ENCODE assay signal across 8 cellular contexts in the genomic region with DNA sequence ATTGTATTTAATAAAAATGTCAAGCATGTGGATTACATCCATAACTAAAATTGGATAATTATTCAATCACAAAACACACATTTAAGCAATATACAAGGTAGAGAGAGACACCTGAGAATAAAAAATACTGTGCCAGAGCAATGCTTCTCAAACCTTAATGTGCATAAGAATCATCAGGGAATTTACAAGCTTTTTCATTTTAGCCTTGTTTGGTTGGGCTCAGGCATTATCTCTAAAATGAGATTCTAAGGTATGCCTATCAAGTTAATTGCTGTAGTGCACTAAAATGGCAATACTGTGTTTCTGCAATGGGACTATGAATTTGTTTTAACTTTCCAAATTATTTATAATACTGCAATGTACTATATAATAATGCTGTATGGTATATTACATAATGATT. TPM values are rescaled to one million over a fixed set of nuclear protein-coding genes. Genes with fewer than 3 reads are reported as not detected.
DNase-seq lines count a peak whose midpoint lies in the region; TF ChIP-seq lines count a peak whose summit lies in the region.

No MANE protein-coding gene starts in this region.

- H3K4me3 Mint-ChIP-seq in Calu3 (ENCODE audit: low read depth, unreplicated experiment), result peak overlapping the region; percentile 84

- H3F3A ChIP-seq in PC-9 (ENCODE audit: insufficient read depth, low read depth), result peaks cover 4% of the 10 kb centered on the region; the same call in 1 of the 2 replicates

- peaks cover 21% of the 10 kb centered on the region for H3K4me1 ChIP-seq in PC-9 (replicated peaks; ENCODE audit: insufficient read depth)
- peaks cover 11% of the 10 kb centered on the region for H3K4me1 ChIP-seq in ovary (ENCODE audit: insufficient read depth)

- CTCF ChIA-PET in Calu3 (lab: Charles Lee) (interaction anchor here (1.2 to 2.1 kb wide), 2 partner anchors 10 to 31 kb away, joined by 3 to 7 read pairs; partner anchors contain the start of gene BOLA3), PC-9 (lab: Charles Lee) (interaction anchor here (0.6 kb wide), 1 partner anchor 90 kb away, joined by 3 read pairs; no protein-coding TSS in a partner anchor)

- H3K27ac Mint-ChIP-seq in Calu3 (ENCODE audit: unreplicated experiment), result no peak overlapping the region

- peaks cover 58% of the 10 kb centered on the region for H3K79me2 ChIP-seq in PC-9 (ENCODE audit: low read depth)

- no peak for TF ChIP-seq EP300 in ovary (IDR thresholded peaks at IDR 0.05)

- DNase-seq in Calu3 (no peak), PC-9 (no peak), epithelial cell of prostate (ENCODE audit: low read depth, low spot score) (no peak), ovary (no peak), globus pallidus (ENCODE audit: low spot score) (no peak), NCI-H2081 treated with DMSO at 0.1 percent for 48 hours (lab: John Stamatoyannopoulos, UW) (no peak), GOT3 (lab: John Stamatoyannopoulos, UW) (no peak), SHP77 (lab: John Stamatoyannopoulos, UW) (no peak)

- POLR2A ChIA-PET in PC-9 (lab: Charles Lee; ENCODE audit: unreplicated experiment), result interaction anchor here (0.7 kb wide), 1 partner anchor 349 kb away, joined by 3 read pairs; no protein-coding TSS in a partner anchor

- H3K36me3 ChIP-seq in PC-9 (ENCODE audit: low read depth) (peaks cover 5% of the 10 kb centered on the region), ovary (no peaks in the 10 kb centered on the region)

- peaks cover 50% of the 10 kb centered on the region for H3K36me3 Mint-ChIP-seq in Calu3 (ENCODE audit: insufficient read depth, unreplicated experiment)

- H3K4me3 ChIP-seq in PC-9 (peak overlapping the region; percentile 84), ovary (peak overlapping the region; percentile 96)

- TF ChIP-seq CTCF in Calu3 (IDR thresholded peaks at IDR 0.05; ENCODE audit: unreplicated experiment), result no peak
- TF ChIP-seq CTCF in PC-9 (conservative IDR thresholded peaks at IDR 0.05), result no peak
- no peak for TF ChIP-seq CTCF in ovary (IDR thresholded peaks at IDR 0.05)

- BruUV-seq in Calu3 (replicated peaks; lab: Mats Ljungman, UMichigan) (no TSS peak), PC-9 (replicated peaks; lab: Mats Ljungman, UMichigan) (no TSS peak)

- H3K9me3 Mint-ChIP-seq in Calu3 (ENCODE audit: low read depth, unreplicated experiment), result no peaks in the 10 kb centered on the region

- H3K4me2 ChIP-seq in PC-9, result peak overlapping the region; percentile 95

- intact Hi-C loops in Calu3 (cut with micrococcal nuclease; ENCODE audit: unreplicated experiment), result loop anchor here (1.0 kb wide), 1 partner anchor 21 kb away; the partner anchor contains the start of gene MTHFD2
- intact Hi-C loops in PC-9 (cut with micrococcal nuclease; ENCODE audit: unreplicated experiment), result loop anchor here (1.0 kb wide), 1 partner anchor 21 kb away; the partner anchor contains the start of gene MTHFD2
- intact Hi-C loops in ovary (cut with DNase I), result no loop called here

- peaks cover 54% of the 10 kb centered on the region for H4K20me1 ChIP-seq in PC-9 (ENCODE audit: insufficient read depth)

- H3K9me2 ChIP-seq in PC-9 (ENCODE audit: insufficient read depth), result no peaks in the 10 kb centered on the region

- peak overlapping the region; percentile 83 for H2AFZ ChIP-seq in PC-9

- H3K27ac ChIP-seq in PC-9 (peak overlapping the region; percentile 76), epithelial cell of prostate (peak overlapping the region; percentile 78), ovary (peak overlapping the region in 1 of 2 donors; percentile 91)

- no peaks in the 10 kb centered on the region for H3K9me3 ChIP-seq in PC-9 (ENCODE audit: insufficient read depth, low read depth)
- H3K9me3 ChIP-seq in ovary, result no peaks in the 10 kb centered on the region

- H3K27me3 ChIP-seq in PC-9 (ENCODE audit: insufficient read depth, low read depth), result no peaks in the 10 kb centered on the region
- no peaks in the 10 kb centered on the region for H3K27me3 ChIP-seq in ovary

- no peaks in the 10 kb centered on the region for H3K27me3 Mint-ChIP-seq in Calu3 (ENCODE audit: unreplicated experiment)

- TF ChIP-seq POLR2A in ovary (IDR thresholded peaks at IDR 0.05), result no peak

- peaks cover 16% of the 10 kb centered on the region for H3K4me1 Mint-ChIP-seq in Calu3 (ENCODE audit: low read depth, unreplicated experiment)

RNA-seq across cellular contexts. Expression of gene MOB1A, which starts 1.0 kb away (rescaled TPM):
- total RNA-seq in Calu3 (2022), result 116 and 119 TPM in 2 replicates
- total RNA-seq in PC-9 (2021), result 138 and 143 TPM in 2 replicates
- 100 to 1,000 TPM in 3 of 7 donors, 10 to 100 TPM in 4; 63.9 to 122 (median 94.5) TPM for total RNA-seq in ovary
- polyA plus RNA-seq in ovary, result 10 to 100 TPM; 31.6 to 53.6 TPM

RNA-seq across cellular contexts. Expression of gene MTHFD2, which starts 20.7 kb away (rescaled TPM):
- 177 and 205 TPM in 2 replicates for total RNA-seq in Calu3 (2022)
- total RNA-seq in PC-9 (2021), result 192 and 197 TPM in 2 replicates
- 100 to 1,000 TPM in 1 of 7 donors, 10 to 100 TPM in 5, 1 to 10 TPM in 1; 6.5 to 229 (median 20.4) TPM for total RNA-seq in ovary
- 10 to 100 TPM; 23.4 to 60.4 TPM for polyA plus RNA-seq in ovary

RNA-seq across cellular contexts. Expression of gene BOLA3, which starts 30.0 kb away (rescaled TPM):
- total RNA-seq in Calu3 (2022) (45.8 and 54.9 TPM in 2 replicates), PC-9 (2021) (28.2 and 30.4 TPM in 2 replicates), ovary (10 to 100 TPM in 6 of 7 donors, 1 to 10 TPM in 1; 8.2 to 30.1 (median 15.3) TPM)
- polyA plus RNA-seq in ovary, result 10 to 100 TPM; 20.9 to 34.4 TPM

Comparison
In these comparisons a context has a peak if more than half of its experiments do, and no peak if none do; other contexts are left out.
1. intact Hi-C loops: an anchor here in Calu3 (1.0 kb wide) and PC-9 (1.0 kb wide); none called in ovary.